22 cellular contexts compared by ENCODE assay signal in the genomic region with DNA sequence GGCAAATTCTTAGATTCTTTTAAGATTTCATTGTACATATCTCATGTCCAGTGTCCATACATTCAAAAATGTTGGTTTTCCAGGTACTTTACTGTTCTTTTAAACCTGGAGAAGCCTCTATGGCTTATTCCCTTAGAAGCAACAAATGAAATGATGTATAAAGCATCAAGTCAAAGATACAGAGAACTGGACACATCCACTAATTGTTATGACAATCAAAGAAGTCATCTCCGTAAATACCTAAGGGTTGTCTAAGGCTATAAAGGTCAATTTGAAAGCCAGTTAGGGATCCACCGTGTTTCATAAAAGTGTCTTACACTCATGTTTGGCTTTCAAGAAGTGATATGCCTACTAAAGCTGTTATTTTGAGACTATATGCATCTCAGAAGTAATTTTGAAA.
"Had no signal": no experiment of that assay in that cellular context is flagged by ENCODE, and none has a peak within 500 bp of the region (broad histone marks: within the 10 kb centered on the region; RNA-seq: fewer than 3 reads in every experiment).

No MANE protein-coding gene starts in this region.

- H3K27me3 ChIP-seq: colonic mucosa, foreskin keratinocyte had no signal

- H3K4me3 Mint-ChIP-seq: endodermal cell; naive B cell; nephron; stimulated activated naive B cell treated with anti-CD40 and anti-IgM and Interleukin-4, amounts not matched to agents 10 μg/mL and 1 μg/mL and 100 μg/mL, for 72 hours; stimulated activated naive CD8-positive, alpha-beta T cell treated with anti-CD3 and anti-CD28 coated beads, Interleukin-15, amount 100 ng/mL, for 72 hours had no signal

- H3K27ac ChIP-seq: colonic mucosa, foreskin keratinocyte, psoas muscle, thoracic aorta had no signal

- H3K4me3 ChIP-seq: colonic mucosa, psoas muscle, thoracic aorta had no signal

- H3K4me1 Mint-ChIP-seq: nephron had no signal

- DNase-seq: colonic mucosa; dermis blood vessel endothelial cell; endodermal cell; erythroblast; foreskin keratinocyte; head of caudate nucleus; hippocampal formation; kidney glomerular epithelial cell; mesendoderm; naive B cell; psoas muscle; retina; stimulated activated CD4-positive, alpha-beta T cell treated with anti-CD3 and anti-CD28 coated beads, Interleukin-2, amount 100 ng/mL, for 24 hours; stimulated activated CD4-positive, alpha-beta T cell treated with anti-CD3 and anti-CD28 coated beads, Interleukin-4, amount 100 ng/mL, for 4 hours; stimulated activated naive B cell treated with anti-CD40 and anti-IgM and Interleukin-4, amounts not matched to agents 10 μg/mL and 1 μg/mL and 100 μg/mL, for 72 hours; stimulated activated naive CD8-positive, alpha-beta T cell treated with anti-CD3 and anti-CD28 coated beads, Interleukin-15, amount 100 ng/mL, for 72 hours; substantia nigra; trophoblast cell had no signal

- H3K27ac Mint-ChIP-seq: endodermal cell; nephron; stimulated activated naive CD8-positive, alpha-beta T cell treated with anti-CD3 and anti-CD28 coated beads, Interleukin-15, amount 100 ng/mL, for 72 hours had no signal

- FAIRE-seq: endothelial cell of umbilical vein had no signal

- H3K4me1 ChIP-seq: colonic mucosa, foreskin keratinocyte had no signal

- H3K27me3 Mint-ChIP-seq: naive B cell; stimulated activated naive B cell treated with anti-CD40 and anti-IgM and Interleukin-4, amounts not matched to agents 10 μg/mL and 1 μg/mL and 100 μg/mL, for 72 hours; stimulated activated naive CD8-positive, alpha-beta T cell treated with anti-CD3 and anti-CD28 coated beads, Interleukin-15, amount 100 ng/mL, for 72 hours had no signal

- H3K9me3 ChIP-seq: colonic mucosa, psoas muscle, thoracic aorta had no signal

- ATAC-seq: foreskin keratinocyte; psoas muscle; sciatic nerve; stimulated activated naive B cell treated with anti-CD40 and anti-IgM and Interleukin-4, amounts not matched to agents 10 μg/mL and 1 μg/mL and 100 μg/mL, for 72 hours; stimulated activated naive CD8-positive, alpha-beta T cell treated with anti-CD3 and anti-CD28 coated beads, Interleukin-15, amount 100 ng/mL, for 72 hours had no signal

- H3K9me3 Mint-ChIP-seq: endodermal cell; nephron; stimulated activated naive CD8-positive, alpha-beta T cell treated with anti-CD3 and anti-CD28 coated beads, Interleukin-15, amount 100 ng/mL, for 72 hours had no signal
